8 cellular contexts compared by ENCODE assay signal in genomic region chr20:50467618-50468373, GRCh38. TPM values are rescaled to one million over a fixed set of nuclear protein-coding genes. Genes with fewer than 3 reads are reported as not detected.
A peak's percentile ranks its signal among the peaks of the same experiment; 100 is the strongest.
DNase-seq lines count a peak whose midpoint lies in the region; ATAC-seq and TF ChIP-seq lines count a peak whose summit lies in the region.

No MANE protein-coding gene starts in this region.

- H3K27me3 Mint-ChIP-seq in natural killer cell (ENCODE audit: low read depth in 2 of 2) (peaks cover 5 to 6% of the 10 kb centered on the region in 2 donors), immature natural killer cell (ENCODE audit: low read depth in 3 of 3) (peaks cover 4 to 10% (median 9%) of the 10 kb centered on the region in 3 donors)

- CTCF ChIA-PET in OCI-LY7 (lab: Charles Lee; ENCODE audit: unreplicated experiment): no interaction called here
- CTCF ChIA-PET in mammary epithelial cell (lab: Charles Lee; ENCODE audit: low non-redundant PET): no interaction called here

- no peaks in the 10 kb centered on the region for H3K27me3 ChIP-seq in mammary epithelial cell (ENCODE audit: insufficient read depth, low read length)

- H3K27ac ChIP-seq in OCI-LY7 (ENCODE audit: low read depth, low read length, poor library complexity, severe bottlenecking): no peak overlapping the region
- H3K27ac ChIP-seq in mammary epithelial cell (ENCODE audit: insufficient read depth, low read depth, low read length): no peak overlapping the region

- no peaks in the 10 kb centered on the region for H3K9me3 Mint-ChIP-seq in natural killer cell
- H3K9me3 Mint-ChIP-seq in immature natural killer cell: no peaks in the 10 kb centered on the region

- H3K4me1 ChIP-seq in OCI-LY7 (ENCODE audit: insufficient read depth, low read length, poor library complexity, severe bottlenecking): no peaks in the 10 kb centered on the region
- peaks cover 9% of the 10 kb centered on the region for H3K4me1 ChIP-seq in mammary epithelial cell (ENCODE audit: insufficient read depth, low read length)

- dilution Hi-C loops in mammary epithelial cell (cut with HindIII; ENCODE audit: low sequenced_read_pairs): no loop called here

- H3K79me2 ChIP-seq in OCI-LY7 (ENCODE audit: insufficient read depth, low read depth, low read length): no peaks in the 10 kb centered on the region
- H3K79me2 ChIP-seq in mammary epithelial cell (ENCODE audit: insufficient read depth, low read length): no peaks in the 10 kb centered on the region

- 84% methylated on average over 6 of the region's 6 CpGs for WGBS in mammary epithelial cell (ENCODE audit: low coverage, missing lambda C conversion rate)

- in situ Hi-C loops in mammary epithelial cell (cut with MboI; ENCODE audit: low sequenced_read_pairs in 2 of 2): no loop called here

- TF ChIP-seq CTCF in OCI-LY7 (conservative IDR thresholded peaks at IDR 0.05; ENCODE audit: low read length) (no peak), mammary epithelial cell (conservative IDR thresholded peaks at IDR 0.05 in 1 of 2, IDR thresholded peaks at IDR 0.05 in 1 of 2; ENCODE audit: extremely low read depth in 1 of 2, insufficient read depth in 1 of 2, low read depth in 1 of 2, low read length in 2 of 2) (no peak), natural killer cell (IDR thresholded peaks at IDR 0.05) (no peak)

- no peak overlapping the region for H3K27ac Mint-ChIP-seq in natural killer cell
- H3K27ac Mint-ChIP-seq in immature natural killer cell: no peak overlapping the region

- H3K9me2 ChIP-seq in OCI-LY7 (ENCODE audit: insufficient read depth, low read length): no peaks in the 10 kb centered on the region

- no peaks in the 10 kb centered on the region for H3K4me1 Mint-ChIP-seq in natural killer cell
- H3K4me1 Mint-ChIP-seq in immature natural killer cell: peaks cover 2 to 6% of the 10 kb centered on the region in 2 donors

- DNase-seq in left ventricle myocardium superior: no peak
- no peak for DNase-seq in Right ventricle myocardium superior
- peak; percentile 63 for DNase-seq in OCI-LY7 (ENCODE audit: low spot score)
- DNase-seq in mammary epithelial cell: peak; percentile 28
- DNase-seq in natural killer cell: no peak
- DNase-seq in immature natural killer cell: no peak
- DNase-seq in NCI-H146 (lab: John Stamatoyannopoulos, UW): no peak

- peak; percentile 42 for ATAC-seq in left ventricle myocardium superior
- ATAC-seq in Right ventricle myocardium superior (ENCODE audit: poor library complexity): no peak
- peak in 2 of 3 donors; percentile 40 to 63 for ATAC-seq in natural killer cell
- ATAC-seq in GM19452 (IDR thresholded peaks at IDR 0.05; ENCODE audit: unreplicated experiment): no peak

- no peak overlapping the region for H3K9ac ChIP-seq in mammary epithelial cell (ENCODE audit: insufficient read depth, low read length)

- H3K36me3 ChIP-seq in OCI-LY7 (ENCODE audit: insufficient read depth, low read length) (no peaks in the 10 kb centered on the region), mammary epithelial cell (ENCODE audit: insufficient read depth, low read length) (no peaks in the 10 kb centered on the region)

- H2AFZ ChIP-seq in OCI-LY7 (ENCODE audit: low read length) (peak overlapping the region; percentile 88), mammary epithelial cell (ENCODE audit: low read depth, low read length) (no peak overlapping the region)

- BruUV-seq in OCI-LY7 (replicated peaks; lab: Mats Ljungman, UMichigan): no TSS peak
- no TSS peak for BruUV-seq in mammary epithelial cell (replicated peaks; lab: Mats Ljungman, UMichigan)

- POLR2A ChIA-PET in OCI-LY7 (lab: Charles Lee): interaction anchor here (1.0 to 1.1 kb wide), 2 partner anchors 118 to 273 kb away, joined by 3 to 8 read pairs; no protein-coding TSS in a partner anchor

- H3K4me2 ChIP-seq in OCI-LY7 (ENCODE audit: low read length) (no peak overlapping the region), mammary epithelial cell (ENCODE audit: insufficient read depth, low read depth, low read length) (no peak overlapping the region)

- H3K9me3 ChIP-seq in OCI-LY7 (ENCODE audit: low read length) (no peaks in the 10 kb centered on the region), mammary epithelial cell (replicated peaks; ENCODE audit: insufficient read depth, low read length) (no peaks in the 10 kb centered on the region)

- H3K4me3 Mint-ChIP-seq in natural killer cell (no peak overlapping the region), immature natural killer cell (no peak overlapping the region)

- intact Hi-C loops in left ventricle myocardium superior (cut with micrococcal nuclease): no loop called here
- intact Hi-C loops in Right ventricle myocardium superior (cut with DNase I): no loop called here
- intact Hi-C loops in OCI-LY7 (cut with micrococcal nuclease; ENCODE audit: unreplicated experiment): loop anchor here (10.0 kb wide), 1 partner anchor 123 kb away; no protein-coding TSS in a partner anchor
- intact Hi-C loops in mammary epithelial cell (cut with micrococcal nuclease): loop anchor here (10.0 kb wide), 1 partner anchor 483 kb away; the partner anchor contains the start of gene SNAI1
- intact Hi-C loops in natural killer cell (cut with micrococcal nuclease): no loop called here

- no peaks in the 10 kb centered on the region for H4K20me1 ChIP-seq in OCI-LY7 (ENCODE audit: insufficient read depth, low read length)
- no peaks in the 10 kb centered on the region for H4K20me1 ChIP-seq in mammary epithelial cell (ENCODE audit: insufficient read depth, low read length)

- H3K4me3 ChIP-seq in OCI-LY7 (ENCODE audit: low read depth, low read length, poor library complexity, severe bottlenecking): no peak overlapping the region
- H3K4me3 ChIP-seq in mammary epithelial cell (replicated peaks in 1 of 3; ENCODE audit: insufficient read depth in 1 of 3, low read depth in 2 of 3, low read length in 3 of 3): no peak overlapping the region

- H3K36me3 Mint-ChIP-seq in natural killer cell (no peaks in the 10 kb centered on the region), immature natural killer cell (no peaks in the 10 kb centered on the region)

RNA-seq across cellular contexts. Expression of gene PTPN1, which starts 42.4 kb away (rescaled TPM):
- total RNA-seq in left ventricle myocardium superior (24.1 TPM), Right ventricle myocardium superior (20.1 TPM), OCI-LY7 (2022) (17.1 and 22.0 TPM in 2 replicates), mammary epithelial cell (10 to 100 TPM; 43.5 to 90.8 TPM), natural killer cell (10 to 100 TPM; 52.9 to 64.5 (median 58.3) TPM)
- 21.6 and 25.1 TPM in 2 replicates for total RNA-seq in OCI-LY7 (2014; rRNA removed; shearing (Covaris generic))
- polyA plus RNA-seq in mammary epithelial cell (77.0 TPM), immature natural killer cell (10 to 100 TPM; 18.4 to 38.3 (median 19.4) TPM)
- 105 TPM for polyA minus RNA-seq in mammary epithelial cell

Comparison
In these comparisons a context has a peak if more than half of its experiments do, and no peak if none do; other contexts are left out.
1. ATAC-seq: peak in left ventricle myocardium superior (single experiment) and natural killer cell (2 of 3); none in Right ventricle myocardium superior (single experiment) and GM19452 (single experiment).
2. DNase-seq: peak in OCI-LY7 (single experiment) and mammary epithelial cell (single experiment); none in left ventricle myocardium superior (single experiment), Right ventricle myocardium superior (single experiment), natural killer cell (single experiment), immature natural killer cell (0 of 3) and NCI-H146 (single experiment).
3. intact Hi-C loops: an anchor here in OCI-LY7 (10.0 kb wide) and mammary epithelial cell (10.0 kb wide); none called in left ventricle myocardium superior, Right ventricle myocardium superior and natural killer cell.